Comparison of ENCODE assay signal across 8 cellular contexts in genomic region chr16:89687092-89687940, GRCh38. TPM values are rescaled to one million over a fixed set of nuclear protein-coding genes. Genes with fewer than 3 reads are reported as not detected.
A peak's percentile ranks its signal among the peaks of the same experiment; 100 is the strongest.
DNase-seq lines count a peak whose midpoint lies in the region; ATAC-seq lines count a peak whose summit lies in the region.

No MANE protein-coding gene starts in this region.

- no peaks in the 10 kb centered on the region for H3K27me3 Mint-ChIP-seq in CD4-positive, CD25-positive, alpha-beta regulatory T cell

- peak overlapping the region; percentile 71 to 93 (median 83) for H3K27ac Mint-ChIP-seq in CD4-positive, CD25-positive, alpha-beta regulatory T cell

- no peaks in the 10 kb centered on the region for H3K27me3 ChIP-seq in CD4-positive, CD25-positive, alpha-beta regulatory T cell (ENCODE audit: control insufficient read depth, insufficient read depth, low read length)

- H3K9me3 ChIP-seq in CD4-positive, CD25-positive, alpha-beta regulatory T cell (ENCODE audit: control insufficient read depth in 2 of 2, low read length in 2 of 2): no peaks in the 10 kb centered on the region

- peaks cover 20% of the 10 kb centered on the region for H3K36me3 ChIP-seq in CD4-positive, CD25-positive, alpha-beta regulatory T cell (ENCODE audit: control insufficient read depth, insufficient read depth, low read length)

- H3K4me3 Mint-ChIP-seq in CD4-positive, CD25-positive, alpha-beta regulatory T cell: peak overlapping the region; percentile 92 to 95 (median 94)

- H3K27ac ChIP-seq in CD4-positive, CD25-positive, alpha-beta regulatory T cell (ENCODE audit: insufficient read depth, low read length, poor library complexity, severe bottlenecking): peak overlapping the region; percentile 86

- no peak for DNase-seq in CD4-positive, CD25-positive, alpha-beta regulatory T cell
- DNase-seq in RPMI8226 (peak; percentile 82), epidermal melanocyte (ENCODE audit: insufficient read length, low spot score) (peak; percentile 16), myocyte (ENCODE audit: low read depth) (peak; percentile 15), hippocampal formation (lab: John Stamatoyannopoulos, UW) (no peak), C1 segment of cervical spinal cord (lab: John Stamatoyannopoulos, UW) (no peak)

- no peaks in the 10 kb centered on the region for H3K9me3 Mint-ChIP-seq in CD4-positive, CD25-positive, alpha-beta regulatory T cell

- peaks cover 0 to 27% (median 6%) of the 10 kb centered on the region in 4 donors for H3K4me1 Mint-ChIP-seq in CD4-positive, CD25-positive, alpha-beta regulatory T cell

- peak overlapping the region; percentile 65 for H3K4me3 ChIP-seq in CD4-positive, CD25-positive, alpha-beta regulatory T cell (ENCODE audit: low read depth, low read length)

- ATAC-seq in CD4-positive, CD25-positive, alpha-beta regulatory T cell (ENCODE audit: low read depth in 2 of 2): peak in 1 of 2 donors; percentile 19
- ATAC-seq in GM18867 (IDR thresholded peaks at IDR 0.05; ENCODE audit: unreplicated experiment) (peak; percentile 42), HG03045 (IDR thresholded peaks at IDR 0.05; ENCODE audit: unreplicated experiment) (peak; percentile 34)

- peaks cover 15% of the 10 kb centered on the region for H3K4me1 ChIP-seq in CD4-positive, CD25-positive, alpha-beta regulatory T cell (ENCODE audit: control insufficient read depth, insufficient read depth, low read length, poor library complexity, severe bottlenecking)

- H3K36me3 Mint-ChIP-seq in CD4-positive, CD25-positive, alpha-beta regulatory T cell: peaks cover 10% of the 10 kb centered on the region

RNA-seq across cellular contexts. Expression of gene CDK10, which starts 0.8 kb away (rescaled TPM):
- total RNA-seq in CD4-positive, CD25-positive, alpha-beta regulatory T cell: 97.5 TPM
- polyA plus RNA-seq in CD4-positive, CD25-positive, alpha-beta regulatory T cell: 10 to 100 TPM; 20.5 to 28.0 (median 22.8) TPM
- 43.3 and 43.6 TPM in 2 replicates for total RNA-seq in myocyte
- 105 TPM for polyA plus RNA-seq in myocyte (2012)

RNA-seq across cellular contexts. Expression of gene SPATA2L, which starts 14.2 kb away (rescaled TPM):
- 15.6 TPM for total RNA-seq in CD4-positive, CD25-positive, alpha-beta regulatory T cell
- 1 to 10 TPM; 5.6 to 8.8 (median 8.1) TPM for polyA plus RNA-seq in CD4-positive, CD25-positive, alpha-beta regulatory T cell
- 15.0 and 15.4 TPM in 2 replicates for total RNA-seq in myocyte
- 7.7 TPM for polyA plus RNA-seq in myocyte (2012)

RNA-seq across cellular contexts. Expression of gene SPATA33, which starts 29.7 kb away (rescaled TPM):
- total RNA-seq in CD4-positive, CD25-positive, alpha-beta regulatory T cell: 7.1 TPM
- 1 to 10 TPM; 2.0 to 4.4 (median 3.0) TPM for polyA plus RNA-seq in CD4-positive, CD25-positive, alpha-beta regulatory T cell
- 4.1 and 7.1 TPM in 2 replicates for total RNA-seq in myocyte
- 6.3 TPM for polyA plus RNA-seq in myocyte (2012)

RNA-seq across cellular contexts. Expression of gene CHMP1A, which starts 29.8 kb away (rescaled TPM):
- total RNA-seq in CD4-positive, CD25-positive, alpha-beta regulatory T cell: 110 TPM
- polyA plus RNA-seq in CD4-positive, CD25-positive, alpha-beta regulatory T cell: 100 to 1,000 TPM in 1 of 4 donors, 10 to 100 TPM in 3; 77.5 to 111 (median 87.5) TPM
- 60.6 and 74.7 TPM in 2 replicates for total RNA-seq in myocyte
- 76.3 TPM for polyA plus RNA-seq in myocyte (2012)

RNA-seq across cellular contexts. Expression of gene VPS9D1, which starts 33.4 kb away (rescaled TPM):
- total RNA-seq in CD4-positive, CD25-positive, alpha-beta regulatory T cell: 22.0 TPM
- polyA plus RNA-seq in CD4-positive, CD25-positive, alpha-beta regulatory T cell: under 1 TPM; 0.13 to 0.41 (median 0.34) TPM
- total RNA-seq in myocyte: 10.5 and 10.6 TPM in 2 replicates
- 17.9 TPM for polyA plus RNA-seq in myocyte (2012)

Comparison
In these comparisons a context has a peak if more than half of its experiments do, and no peak if none do; other contexts are left out.
1. DNase-seq: peak in RPMI8226 (single experiment), epidermal melanocyte (single experiment) and myocyte (single experiment); none in CD4-positive, CD25-positive, alpha-beta regulatory T cell (0 of 3), hippocampal formation (0 of 2) and C1 segment of cervical spinal cord (0 of 14).